Comparison of ENCODE assay signal across 8 cellular contexts in the genomic region with DNA sequence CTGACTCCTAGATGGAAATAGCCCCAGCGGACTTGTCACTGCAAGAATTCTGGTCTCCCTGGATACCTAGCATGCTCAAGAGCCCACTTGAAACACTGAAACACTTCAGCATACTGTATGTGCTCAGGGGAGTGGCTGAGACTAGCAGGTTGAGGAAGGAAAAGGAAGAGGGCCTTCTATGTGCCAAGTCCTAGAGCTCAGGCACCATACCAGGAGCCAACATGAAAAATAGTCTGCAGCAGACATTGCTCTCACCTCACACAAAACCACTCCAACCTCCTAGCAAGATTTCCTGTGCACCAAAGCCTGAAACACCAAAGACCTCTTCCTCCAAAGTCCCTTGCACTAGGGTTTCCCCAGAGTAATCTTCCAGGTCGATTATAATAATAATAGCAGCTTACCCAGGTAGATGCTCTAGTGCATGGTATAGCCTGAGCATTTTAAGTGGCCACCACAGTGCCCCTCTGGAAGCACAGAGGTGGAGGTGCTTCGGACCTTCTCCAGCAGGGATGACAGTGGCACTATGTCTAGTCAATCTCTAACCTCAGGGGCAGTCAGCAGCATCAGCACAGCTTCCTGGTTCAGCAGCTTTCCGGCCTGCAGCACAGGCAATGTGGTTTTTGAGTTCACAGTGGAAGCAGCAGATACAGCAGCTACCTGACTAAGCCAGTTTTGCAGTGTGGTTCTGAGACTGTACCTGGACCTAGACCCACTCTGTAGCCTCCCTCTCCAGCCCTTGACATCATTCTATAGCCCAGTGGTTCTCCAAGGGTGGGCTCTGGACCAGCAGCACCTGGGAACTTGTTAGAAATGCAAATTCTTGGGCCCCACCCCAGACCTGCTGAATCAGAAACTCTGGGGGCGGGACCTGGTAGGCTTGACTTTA.
DNase-seq lines count a peak whose midpoint lies in the region; ATAC-seq and TF ChIP-seq lines count a peak whose summit lies in the region.

No MANE protein-coding gene starts in this region.

- H3K36me3 ChIP-seq in neutrophil = no peaks in the 10 kb centered on the region

- peaks cover 33 to 47% of the 10 kb centered on the region in 2 experiments for H3K4me1 ChIP-seq in neutrophil (ENCODE audit: control insufficient read depth in 1 of 2, insufficient read depth in 1 of 2, low read depth in 1 of 2, low read length in 1 of 2)

- DNase-seq in NCI-H524 (lab: John Stamatoyannopoulos, UW) (peak; percentile 53 to 81), activated T-cell treated with anti-CD3 and anti-CD28 coated beads for 48 hours (ENCODE audit: low read depth) (peak; percentile 51), posterior cingulate gyrus (no peak), NCI-H446 treated with DMSO at 0.1 percent for 48 hours (lab: John Stamatoyannopoulos, UW) (no peak), cortex of kidney (lab: John Stamatoyannopoulos, UW) (no peak)

- H3K9me3 ChIP-seq in neutrophil = no peaks in the 10 kb centered on the region

- intact Hi-C loops in posterior cingulate gyrus (cut with DNase I) = no loop called here

- ATAC-seq in GM18873 (IDR thresholded peaks at IDR 0.05; ENCODE audit: low FRiP score, unreplicated experiment) = peak; percentile 44
- peak; percentile 59 for ATAC-seq in HG02884 (IDR thresholded peaks at IDR 0.05; ENCODE audit: unreplicated experiment)

- no peaks in the 10 kb centered on the region for H3K27me3 ChIP-seq in neutrophil

- no peak for TF ChIP-seq CTCF in neutrophil (IDR thresholded peaks at IDR 0.05)

- peak overlapping the region; percentile 51 for H3K27ac ChIP-seq in neutrophil

- H3K4me3 ChIP-seq in neutrophil (ENCODE audit: low read depth in 1 of 2, low read length in 1 of 2) = no peak overlapping the region

Comparison
In these comparisons a context has a peak if more than half of its experiments do, and no peak if none do; other contexts are left out.
1. DNase-seq: peak in NCI-H524 (2 of 2) and activated T-cell treated with anti-CD3 and anti-CD28 coated beads for 48 hours (single experiment); none in posterior cingulate gyrus (0 of 10), NCI-H446 treated with DMSO at 0.1 percent for 48 hours (single experiment) and cortex of kidney (single experiment).